ENCODE assay signal across 1 cellular context in genomic region chr3:49005998-49006397, GRCh38.
TF ChIP-seq lines count a peak whose summit lies in the region.

No MANE protein-coding gene starts in this region.

TF ChIP-seq in endothelial cell of umbilical vein, 7 proteins besides CTCF, POLR2A, EP300 and RAD21:
- TF ChIP-seq MYC (IDR thresholded peaks at IDR 0.05; ENCODE audit: low read depth, low read length) (no peak), FOS (IDR thresholded peaks at IDR 0.05; ENCODE audit: borderline replicate concordance, insufficient read depth, low read length) (no peak), JUN (IDR thresholded peaks at IDR 0.05; ENCODE audit: borderline replicate concordance, insufficient read depth, insufficient read length, low read depth) (no peak), POLR2AphosphoS5 (IDR thresholded peaks at IDR 0.05; ENCODE audit: insufficient read depth, low read depth, low read length) (no peak), MAX (IDR thresholded peaks at IDR 0.05; ENCODE audit: insufficient read depth, insufficient read length) (no peak), GATA2 (IDR thresholded peaks at IDR 0.05; ENCODE audit: insufficient read depth, insufficient read length, low read depth, low read length) (no peak), EZH2 (IDR thresholded peaks at IDR 0.05; ENCODE audit: borderline replicate concordance, low read depth, low read length, severe bottlenecking) (no peak)
